Comparison of ENCODE assay signal across 1 cellular context in the genomic region with DNA sequence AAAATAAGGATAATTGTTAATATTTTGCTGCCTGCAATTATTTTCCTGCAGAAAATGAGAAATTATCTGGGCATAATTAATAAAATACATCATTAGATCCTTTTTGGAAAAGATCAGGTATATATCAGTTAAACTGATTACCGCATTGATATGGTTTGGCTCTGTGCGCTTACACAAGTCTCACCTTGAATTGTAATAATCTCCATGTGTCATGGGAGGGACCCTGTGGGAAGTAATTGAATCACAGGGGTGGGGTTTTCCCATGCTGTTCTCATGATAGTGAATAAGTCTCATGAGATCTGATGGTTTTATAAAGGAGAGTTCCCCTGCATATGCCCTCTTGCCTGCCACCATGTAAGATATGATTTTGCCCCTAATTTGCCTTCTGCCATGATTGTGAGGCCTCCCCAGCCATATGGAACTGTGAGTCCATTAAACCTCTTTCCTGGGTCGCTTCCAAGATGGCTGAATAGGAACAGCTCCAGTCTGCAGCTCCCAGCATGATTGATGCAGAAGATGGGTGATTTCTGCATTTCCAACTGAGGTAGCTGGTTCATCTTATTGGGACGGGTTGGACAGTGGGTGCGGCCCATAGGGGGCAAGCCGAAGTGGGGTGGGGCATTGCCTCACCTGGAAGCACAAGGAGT.
A peak's percentile ranks its signal among the peaks of the same experiment; 100 is the strongest.
TF ChIP-seq lines count a peak whose summit lies in the region.

No MANE protein-coding gene starts in this region.

TF ChIP-seq in K562, 482 proteins besides CTCF, POLR2A, EP300 and RAD21 (continued from another document):
- TF ChIP-seq, protein P1, sequence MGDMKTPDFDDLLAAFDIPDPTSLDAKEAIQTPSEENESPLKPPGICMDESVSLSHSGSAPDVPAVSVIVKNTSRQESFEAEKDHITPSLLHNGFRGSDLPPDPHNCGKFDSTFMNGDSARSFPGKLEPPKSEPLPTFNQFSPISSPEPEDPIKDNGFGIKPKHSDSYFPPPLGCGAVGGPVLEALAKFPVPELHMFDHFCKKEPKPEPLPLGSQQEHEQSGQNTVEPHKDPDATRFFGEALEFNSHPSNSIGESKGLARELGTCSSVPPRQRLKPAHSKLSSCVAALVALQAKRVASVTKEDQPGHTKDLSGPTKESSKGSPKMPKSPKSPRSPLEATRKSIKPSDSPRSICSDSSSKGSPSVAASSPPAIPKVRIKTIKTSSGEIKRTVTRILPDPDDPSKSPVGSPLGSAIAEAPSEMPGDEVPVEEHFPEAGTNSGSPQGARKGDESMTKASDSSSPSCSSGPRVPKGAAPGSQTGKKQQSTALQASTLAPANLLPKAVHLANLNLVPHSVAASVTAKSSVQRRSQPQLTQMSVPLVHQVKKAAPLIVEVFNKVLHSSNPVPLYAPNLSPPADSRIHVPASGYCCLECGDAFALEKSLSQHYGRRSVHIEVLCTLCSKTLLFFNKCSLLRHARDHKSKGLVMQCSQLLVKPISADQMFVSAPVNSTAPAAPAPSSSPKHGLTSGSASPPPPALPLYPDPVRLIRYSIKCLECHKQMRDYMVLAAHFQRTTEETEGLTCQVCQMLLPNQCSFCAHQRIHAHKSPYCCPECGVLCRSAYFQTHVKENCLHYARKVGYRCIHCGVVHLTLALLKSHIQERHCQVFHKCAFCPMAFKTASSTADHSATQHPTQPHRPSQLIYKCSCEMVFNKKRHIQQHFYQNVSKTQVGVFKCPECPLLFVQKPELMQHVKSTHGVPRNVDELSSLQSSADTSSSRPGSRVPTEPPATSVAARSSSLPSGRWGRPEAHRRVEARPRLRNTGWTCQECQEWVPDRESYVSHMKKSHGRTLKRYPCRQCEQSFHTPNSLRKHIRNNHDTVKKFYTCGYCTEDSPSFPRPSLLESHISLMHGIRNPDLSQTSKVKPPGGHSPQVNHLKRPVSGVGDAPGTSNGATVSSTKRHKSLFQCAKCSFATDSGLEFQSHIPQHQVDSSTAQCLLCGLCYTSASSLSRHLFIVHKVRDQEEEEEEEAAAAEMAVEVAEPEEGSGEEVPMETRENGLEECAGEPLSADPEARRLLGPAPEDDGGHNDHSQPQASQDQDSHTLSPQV (IDR thresholded peaks at IDR 0.05) = peak; percentile 61; the same call in 1 of the 2 replicates
TF ChIP-seq in K562: peak in this region for 3; not testable (repeated sequence) for 479.
